Comparison of ENCODE assay signal across 31 cellular contexts in the genomic region with DNA sequence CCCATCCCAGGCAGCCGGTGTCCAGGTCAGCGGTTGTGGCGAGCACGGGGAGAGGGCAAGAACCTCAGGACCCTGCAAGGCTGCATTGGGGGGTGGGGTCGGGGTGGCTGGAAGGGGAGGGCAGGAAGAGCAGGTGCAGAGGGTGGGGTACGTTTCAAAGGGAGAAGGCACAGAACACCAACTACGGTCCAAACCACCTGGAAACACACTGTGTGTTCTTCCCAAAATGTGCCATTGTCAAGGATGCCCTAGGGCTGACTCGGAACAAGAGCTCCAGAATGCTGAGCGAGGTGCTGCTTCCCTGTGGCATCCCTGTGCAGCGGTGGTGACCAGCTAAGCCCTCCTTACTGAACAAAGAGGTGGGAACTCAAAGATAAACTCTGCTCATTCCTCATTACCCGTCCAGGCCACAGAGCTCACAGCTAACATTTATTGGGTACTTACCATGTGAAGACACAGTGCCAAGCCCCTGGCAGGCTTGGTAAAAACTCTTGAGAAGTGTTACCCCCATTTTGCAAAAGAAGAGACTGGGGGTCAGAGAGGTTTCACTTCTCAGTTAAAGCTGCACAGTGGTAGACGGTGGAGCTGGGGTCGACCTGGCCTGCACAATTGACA.
"Had no signal": no experiment of that assay in that cellular context is flagged by ENCODE, and none has a peak within 500 bp of the region (broad histone marks: within the 10 kb centered on the region; RNA-seq: fewer than 3 reads in every experiment).

No MANE protein-coding gene starts in this region.

- H3K4me3 ChIP-seq: adrenal gland, ascending aorta, cardiac muscle cell, colonic mucosa, lower lobe of right lung, ovary, right lobe of liver, upper lobe of left lung had no signal

- H3K4me1 ChIP-seq: adrenal gland, ascending aorta, colonic mucosa, right lobe of liver had no signal

- H3K9me3 ChIP-seq: adrenal gland, ascending aorta, colonic mucosa, lower lobe of right lung, ovary, right lobe of liver, upper lobe of left lung had no signal

- H3K27me3 Mint-ChIP-seq: activated CD8-positive, alpha-beta T cell treated with anti-CD3 and anti-CD28 coated beads for 36 hours; activated naive CD8-positive, alpha-beta T cell treated with anti-CD3 and anti-CD28 coated beads for 36 hours had no signal

- H3K9me3 Mint-ChIP-seq: activated CD8-positive, alpha-beta T cell treated with anti-CD3 and anti-CD28 coated beads for 36 hours; activated naive CD4-positive, alpha-beta T cell treated with anti-CD3 and anti-CD28 coated beads for 36 hours; activated naive CD8-positive, alpha-beta T cell treated with anti-CD3 and anti-CD28 coated beads for 36 hours; activated T-helper 1 cell treated with anti-CD3 and anti-CD28 coated beads, Interleukin-12 subunit alpha, Interleukin-12 subunit beta, Interleukin-2, Interleukin-4 antibody, amounts not matched to agents 30 ng/mL and 10 ng/mL and 1 ng/mL, durations not matched to agents 14 hours and 24 hours and 36 hours; natural killer cell; stimulated activated effector memory CD8-positive, alpha-beta T cell treated with anti-CD3 and anti-CD28 coated beads, Interleukin-12 subunit alpha, Interleukin-12 subunit beta, amount 100 ng/mL, for 72 hours; stimulated activated naive CD8-positive, alpha-beta T cell treated with anti-CD3 and anti-CD28 coated beads, Interleukin-15, amount 100 ng/mL, for 72 hours had no signal

- H3K36me3 Mint-ChIP-seq: activated naive CD8-positive, alpha-beta T cell treated with anti-CD3 and anti-CD28 coated beads for 36 hours; brain; natural killer cell; stimulated activated effector memory CD8-positive, alpha-beta T cell treated with anti-CD3 and anti-CD28 coated beads, Interleukin-12 subunit alpha, Interleukin-12 subunit beta, amount 100 ng/mL, for 72 hours had no signal

- H3K4me3 Mint-ChIP-seq: activated CD8-positive, alpha-beta T cell treated with anti-CD3 and anti-CD28 coated beads for 36 hours; activated naive CD4-positive, alpha-beta T cell treated with anti-CD3 and anti-CD28 coated beads for 36 hours; activated naive CD8-positive, alpha-beta T cell treated with anti-CD3 and anti-CD28 coated beads for 36 hours; activated T-helper 1 cell treated with anti-CD3 and anti-CD28 coated beads, Interleukin-12 subunit alpha, Interleukin-12 subunit beta, Interleukin-2, Interleukin-4 antibody, amounts not matched to agents 30 ng/mL and 10 ng/mL and 1 ng/mL, durations not matched to agents 14 hours and 24 hours and 36 hours; brain; natural killer cell; stimulated activated effector memory CD8-positive, alpha-beta T cell treated with anti-CD3 and anti-CD28 coated beads, Interleukin-12 subunit alpha, Interleukin-12 subunit beta, amount 100 ng/mL, for 72 hours; stimulated activated naive CD8-positive, alpha-beta T cell treated with anti-CD3 and anti-CD28 coated beads, Interleukin-15, amount 100 ng/mL, for 72 hours had no signal

- DNase-seq: activated CD4-positive, alpha-beta T cell treated with anti-CD3 and anti-CD28 coated beads, Interleukin-2, amount 50 U/mL, for 1 hour; activated CD4-positive, CD25-positive, alpha-beta regulatory T cell treated with anti-CD3 and anti-CD28 coated beads, Interleukin-2, amount 50 U/mL, for 72 hours; activated CD8-positive, alpha-beta T cell treated with anti-CD3 and anti-CD28 coated beads for 36 hours; activated effector memory CD4-positive, alpha-beta T cell treated with anti-CD3 and anti-CD28 coated beads, Interleukin-2, amount 50 U/mL, for 16 hours; activated naive CD4-positive, alpha-beta T cell treated with anti-CD3 and anti-CD28 coated beads for 36 hours; activated naive CD8-positive, alpha-beta T cell treated with anti-CD3 and anti-CD28 coated beads for 36 hours; activated T-cell treated with anti-CD3 and anti-CD28 coated beads, Interleukin-2, amount 50 U/mL, for 1 hour; cerebellar nuclear complex; colonic mucosa; foreskin fibroblast; hippocampal formation; kidney; lower lobe of right lung; mesenchymal stem cell; natural killer cell; ovary; small intestine; stimulated activated CD4-positive, alpha-beta T cell treated with anti-CD3 and anti-CD28 coated beads, Interleukin-4, amount 100 ng/mL, for 24 hours; substantia nigra; T-helper 2 cell; upper lobe of left lung had no signal

- H3K4me1 Mint-ChIP-seq: activated naive CD8-positive, alpha-beta T cell treated with anti-CD3 and anti-CD28 coated beads for 36 hours; natural killer cell; stimulated activated effector memory CD8-positive, alpha-beta T cell treated with anti-CD3 and anti-CD28 coated beads, Interleukin-12 subunit alpha, Interleukin-12 subunit beta, amount 100 ng/mL, for 72 hours; stimulated activated naive CD8-positive, alpha-beta T cell treated with anti-CD3 and anti-CD28 coated beads, Interleukin-15, amount 100 ng/mL, for 72 hours had no signal

- H3K27ac ChIP-seq: adrenal gland, ascending aorta, cardiac muscle cell, colonic mucosa, lower lobe of right lung, ovary, right lobe of liver, upper lobe of left lung had no signal

- H3K36me3 ChIP-seq: adrenal gland, ascending aorta, cardiac muscle cell, colonic mucosa, lower lobe of right lung, ovary, right lobe of liver, upper lobe of left lung had no signal

- H3K27me3 ChIP-seq: adrenal gland, ascending aorta, cardiac muscle cell, colonic mucosa, ovary, right lobe of liver, upper lobe of left lung had no signal

- H3K27ac Mint-ChIP-seq: activated CD8-positive, alpha-beta T cell treated with anti-CD3 and anti-CD28 coated beads for 36 hours; activated naive CD4-positive, alpha-beta T cell treated with anti-CD3 and anti-CD28 coated beads for 36 hours; activated naive CD8-positive, alpha-beta T cell treated with anti-CD3 and anti-CD28 coated beads for 36 hours; activated T-helper 1 cell treated with anti-CD3 and anti-CD28 coated beads, Interleukin-12 subunit alpha, Interleukin-12 subunit beta, Interleukin-2, Interleukin-4 antibody, amounts not matched to agents 30 ng/mL and 10 ng/mL and 1 ng/mL, durations not matched to agents 14 hours and 24 hours and 36 hours; natural killer cell; progenitor cell of endocrine pancreas; stimulated activated effector memory CD8-positive, alpha-beta T cell treated with anti-CD3 and anti-CD28 coated beads, Interleukin-12 subunit alpha, Interleukin-12 subunit beta, amount 100 ng/mL, for 72 hours; stimulated activated naive CD8-positive, alpha-beta T cell treated with anti-CD3 and anti-CD28 coated beads, Interleukin-15, amount 100 ng/mL, for 72 hours had no signal

- ATAC-seq: activated CD8-positive, alpha-beta T cell treated with anti-CD3 and anti-CD28 coated beads for 36 hours; esophagus mucosa; lower lobe of right lung; natural killer cell; right lobe of liver; stimulated activated effector memory CD8-positive, alpha-beta T cell treated with anti-CD3 and anti-CD28 coated beads, Interleukin-12 subunit alpha, Interleukin-12 subunit beta, amount 100 ng/mL, for 72 hours; stimulated activated naive CD8-positive, alpha-beta T cell treated with anti-CD3 and anti-CD28 coated beads, Interleukin-15, amount 100 ng/mL, for 72 hours had no signal
